ENCODE assay signal across 16 cellular contexts in genomic region chr1:72218141-72218739, GRCh38.
DNase-seq lines count a peak whose midpoint lies in the region; ATAC-seq, FAIRE-seq and TF ChIP-seq lines count a peak whose summit lies in the region.
"Had no signal": no experiment of that assay in that cellular context is flagged by ENCODE, and none has a peak within 500 bp of the region (broad histone marks: within the 10 kb centered on the region; RNA-seq: fewer than 3 reads in every experiment).

No MANE protein-coding gene starts in this region.

- H3K18ac ChIP-seq in IMR-90 (ENCODE audit: low read depth, low read length), result no peak overlapping the region

- no peak overlapping the region for H4K5ac ChIP-seq in IMR-90 (ENCODE audit: low read depth, low read length)

- H3K4me1 Mint-ChIP-seq in naive thymus-derived CD8-positive, alpha-beta T cell, result no peaks in the 10 kb centered on the region

- no peak overlapping the region for H4K91ac ChIP-seq in IMR-90 (ENCODE audit: insufficient read depth, low read depth, low read length)

- no peak overlapping the region for H3K4me3 Mint-ChIP-seq in naive thymus-derived CD8-positive, alpha-beta T cell
- H3K4me3 Mint-ChIP-seq: CD4-positive, alpha-beta T cell; GM23338; HFFc6 had no signal

- H4K20me1 ChIP-seq in IMR-90 (ENCODE audit: insufficient read depth, low read length), result no peaks in the 10 kb centered on the region

- BruUV-seq in IMR-90 (replicated peaks; lab: Mats Ljungman, UMichigan), result no TSS peak

- H3K4me3 ChIP-seq in A549 (no peak overlapping the region), IMR-90 (ENCODE audit: insufficient read depth, low read depth, low read length) (no peak overlapping the region), testis (no peak overlapping the region)
- H3K4me3 ChIP-seq: GM23338 had no signal

- no peak overlapping the region for H3K27ac Mint-ChIP-seq in naive thymus-derived CD8-positive, alpha-beta T cell
- H3K27ac Mint-ChIP-seq: CD4-positive, alpha-beta T cell; GM23338; HFFc6 had no signal

- no peak overlapping the region for H2BK20ac ChIP-seq in IMR-90 (ENCODE audit: low read depth, low read length)

- H3K9ac ChIP-seq in IMR-90 (ENCODE audit: low read depth, low read length), result no peak overlapping the region

- peaks cover 0 to 5% (median 0%) of the 10 kb centered on the region in 9 donors for H3K9me3 Mint-ChIP-seq in naive thymus-derived CD8-positive, alpha-beta T cell
- H3K9me3 Mint-ChIP-seq: CD4-positive, alpha-beta T cell; GM23338; HFFc6 had no signal

- TF ChIP-seq EP300 in A549 (IDR thresholded peaks at IDR 0.05), result no peak

- H3K36me3 ChIP-seq in IMR-90 (ENCODE audit: control insufficient read depth, insufficient read depth, low read length), result no peaks in the 10 kb centered on the region
- H3K36me3 ChIP-seq in testis (ENCODE audit: low read depth, missing control alignments), result no peaks in the 10 kb centered on the region

- H3K36me3 Mint-ChIP-seq in naive thymus-derived CD8-positive, alpha-beta T cell, result no peaks in the 10 kb centered on the region

- no peak overlapping the region for H3K23ac ChIP-seq in IMR-90 (ENCODE audit: low read depth, low read length)

- no peak overlapping the region for H2AK9ac ChIP-seq in IMR-90 (replicated peaks; ENCODE audit: low read depth, low read length, poor library complexity)

- FAIRE-seq in A549 (lab: Jason Lieb, UNC) (no peak), frontal cortex (lab: Jason Lieb, UNC) (peak; percentile 86)
- FAIRE-seq: D721Med had no signal

- no peak for TF ChIP-seq POLR2A in A549 (IDR thresholded peaks at IDR 0.05; ENCODE audit: low read length)
- TF ChIP-seq POLR2A in IMR-90 (IDR thresholded peaks at IDR 0.05; ENCODE audit: low read depth, low read length), result no peak
- TF ChIP-seq POLR2A in testis (IDR thresholded peaks at IDR 0.05), result no peak

- no peaks in the 10 kb centered on the region for H3K9me3 ChIP-seq in A549
- no peaks in the 10 kb centered on the region for H3K9me3 ChIP-seq in IMR-90 (ENCODE audit: control insufficient read depth, insufficient read depth, low read length)
- H3K9me3 ChIP-seq in testis, result no peaks in the 10 kb centered on the region
- H3K9me3 ChIP-seq: Caco-2 had no signal

- 18% methylated on average over 5 of the region's 5 CpGs for WGBS in A549 (ENCODE audit: missing lambda C conversion rate)
- no CpG with 5 or more reads among the region's 5 CpGs for WGBS in IMR-90 (ENCODE audit: extremely low coverage in 2 of 2, insufficient read length in 1 of 2), 2 experiments
- WGBS in testis, 2 donors, result 80 to 81% methylated on average over 5 of the region's 5 CpGs

- H3K79me1 ChIP-seq in IMR-90 (ENCODE audit: low read depth in 1 of 2, low read length in 2 of 2), result peaks cover 0 to 5% of the 10 kb centered on the region in 2 experiments; a peak in 3 of 4 replicates

- no peak for ATAC-seq in A549
- ATAC-seq in IMR-90 (ENCODE audit: low read depth), result no peak
- no peak for ATAC-seq in naive thymus-derived CD8-positive, alpha-beta T cell
- ATAC-seq: GM23338 had no signal

- POLR2A ChIA-PET in A549 (lab: Yijun Ruan, JAX) (no interaction called here), IMR-90 (lab: Charles Lee; ENCODE audit: unreplicated experiment) (no interaction called here)
- POLR2A ChIA-PET in naive thymus-derived CD8-positive, alpha-beta T cell (lab: Charles Lee), result no interaction called here

- H3K4me2 ChIP-seq in A549, result no peak overlapping the region
- H3K4me2 ChIP-seq in IMR-90 (ENCODE audit: low read depth, low read length), result no peak overlapping the region
- H3K4me2 ChIP-seq: GM23338 had no signal

- H3K27me3 ChIP-seq in IMR-90 (ENCODE audit: control insufficient read depth, insufficient read depth, low read length) (no peaks in the 10 kb centered on the region), testis (no peaks in the 10 kb centered on the region)

- H2BK15ac ChIP-seq in IMR-90 (ENCODE audit: low read depth, low read length), result no peak overlapping the region

- no peaks in the 10 kb centered on the region for H3K27me3 Mint-ChIP-seq in naive thymus-derived CD8-positive, alpha-beta T cell
- H3K27me3 Mint-ChIP-seq: CD4-positive, alpha-beta T cell had no signal

- CTCF ChIA-PET in A549 (lab: Yijun Ruan, JAX), result no interaction called here
- CTCF ChIA-PET in IMR-90 (lab: Yijun Ruan, JAX), result no interaction called here

- TF ChIP-seq RAD21 in A549 (conservative IDR thresholded peaks at IDR 0.05 in 1 of 2, IDR thresholded peaks at IDR 0.05 in 1 of 2) (no peak), IMR-90 (IDR thresholded peaks at IDR 0.05; ENCODE audit: low read length) (no peak)

- no peak overlapping the region for H2BK120ac ChIP-seq in IMR-90 (ENCODE audit: low read depth, low read length)

- H2AFZ ChIP-seq in IMR-90 (replicated peaks; ENCODE audit: low read length, poor library complexity), result no peak overlapping the region
- H2AFZ ChIP-seq: GM23338 had no signal

- H3K27ac ChIP-seq in A549 (no peak overlapping the region), IMR-90 (ENCODE audit: insufficient read depth, low read length) (no peak overlapping the region), testis (no peak overlapping the region)
- H3K27ac ChIP-seq: C4-2B had no signal

- no peak overlapping the region for H3K14ac ChIP-seq in IMR-90 (replicated peaks; ENCODE audit: low read depth, low read length)

- in situ Hi-C loops in IMR-90 (cut with MboI; ENCODE audit: low sequenced_read_pairs), result no loop called here

- intact Hi-C loops in IMR-90 (cut with micrococcal nuclease), result no loop called here
- intact Hi-C loops in testis (cut with DNase I; ENCODE audit: low total_unique reads), result no loop called here

- DNase-seq in A549 (ENCODE audit: low read depth in 1 of 2, low spot score in 1 of 2), result no peak
- no peak for DNase-seq in IMR-90
- no peak for DNase-seq in frontal cortex (ENCODE audit: low spot score in 2 of 2)
- no peak for DNase-seq in testis
- DNase-seq in naive thymus-derived CD8-positive, alpha-beta T cell, result no peak
- no peak for DNase-seq in NCI-H2227 treated with DMSO at 0.1 percent for 48 hours (lab: John Stamatoyannopoulos, UW)
- DNase-seq: AML-193; Caco-2; CD4-positive, alpha-beta T cell; GDM1; HCEC 1CT; HFFc6; KBM-7 had no signal

- no peaks in the 10 kb centered on the region for H3K9me1 ChIP-seq in IMR-90 (ENCODE audit: insufficient read depth, low read length)

- H2BK5ac ChIP-seq in IMR-90 (ENCODE audit: low read depth, low read length, poor library complexity, severe bottlenecking), result no peak overlapping the region

- no peaks in the 10 kb centered on the region for H3K4me1 ChIP-seq in A549
- no peaks in the 10 kb centered on the region for H3K4me1 ChIP-seq in IMR-90 (ENCODE audit: control insufficient read depth, insufficient read depth, low read length)
- H3K4me1 ChIP-seq in testis, result no peaks in the 10 kb centered on the region
- H3K4me1 ChIP-seq: Caco-2 had no signal

- no peak overlapping the region for H3K56ac ChIP-seq in IMR-90 (ENCODE audit: extremely low read depth, insufficient read depth, low read length)

- no peak overlapping the region for H4K8ac ChIP-seq in IMR-90 (ENCODE audit: low read depth in 2 of 2, low read length in 2 of 2)

- no peak overlapping the region for H3K4ac ChIP-seq in IMR-90 (ENCODE audit: low read depth, low read length)

- H2AK5ac ChIP-seq in IMR-90 (ENCODE audit: low read depth, low read length), result no peak overlapping the region

- TF ChIP-seq CTCF in A549 (IDR thresholded peaks at IDR 0.05) (no peak), IMR-90 (conservative IDR thresholded peaks at IDR 0.05; ENCODE audit: low read depth, low read length) (no peak), testis (IDR thresholded peaks at IDR 0.05) (no peak)

- dilution Hi-C loops in IMR-90 (cut with HindIII; ENCODE audit: low sequenced_read_pairs, unreplicated experiment), result no loop called here

TF ChIP-seq in A549, 52 proteins besides CTCF, POLR2A, EP300 and RAD21:
- no peak for TF ChIP-seq TFCP2L1 (CRISPR knock-in tag; IDR thresholded peaks at IDR 0.05)
- TF ChIP-seq MAFK (IDR thresholded peaks at IDR 0.05; ENCODE audit: partially characterized antibody), result peak; percentile 37

TF ChIP-seq in IMR-90, 13 proteins besides CTCF, POLR2A, EP300 and RAD21:
- TF ChIP-seq MAFK (IDR thresholded peaks at IDR 0.05; ENCODE audit: low read depth, low read length) (peak; percentile 32; the same call in 1 of the 2 replicates), RCOR1 (IDR thresholded peaks at IDR 0.05; ENCODE audit: insufficient replicate concordance, low read length) (no peak), RFX5 (IDR thresholded peaks at IDR 0.05; ENCODE audit: low read depth, low read length) (no peak), ELK1 (IDR thresholded peaks at IDR 0.05; ENCODE audit: borderline replicate concordance, low read depth, low read length) (no peak)
